ENCODE assay signal across 20 cellular contexts in the genomic region with DNA sequence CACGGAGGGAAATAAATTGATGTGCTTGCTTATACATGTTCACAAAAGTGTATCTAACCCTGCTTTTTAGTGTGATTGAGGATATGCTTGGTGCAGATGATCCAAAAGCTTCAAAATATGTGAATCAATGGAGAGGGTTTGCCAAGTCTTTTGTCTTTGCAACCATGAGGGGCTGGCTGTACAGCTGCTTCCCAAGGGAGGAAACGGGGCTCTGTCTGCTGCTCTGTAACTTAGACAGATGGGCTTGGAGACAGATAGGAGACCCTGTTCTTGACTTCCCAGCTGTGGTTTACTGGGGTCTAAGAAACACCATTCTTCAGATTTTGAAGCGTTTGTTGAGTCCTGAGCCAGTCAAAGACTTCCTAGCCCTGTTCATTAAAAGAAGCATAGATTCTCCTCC.
A peak's percentile ranks its signal among the peaks of the same experiment; 100 is the strongest.
DNase-seq lines count a peak whose midpoint lies in the region; ATAC-seq and TF ChIP-seq lines count a peak whose summit lies in the region.
"Had no signal": no experiment of that assay in that cellular context is flagged by ENCODE, and none has a peak within 500 bp of the region (broad histone marks: within the 10 kb centered on the region; RNA-seq: fewer than 3 reads in every experiment).

No MANE protein-coding gene starts in this region.

- no peak overlapping the region for H3K4me3 Mint-ChIP-seq in GM23338
- H3K4me3 Mint-ChIP-seq in naive thymus-derived CD4-positive, alpha-beta T cell, result no peak overlapping the region
- H3K4me3 Mint-ChIP-seq: CD4-positive, alpha-beta memory T cell had no signal

- H3K9me3 Mint-ChIP-seq in GM23338, result no peaks in the 10 kb centered on the region; the same call in 1 of the 3 replicates
- peaks cover 0 to 3% (median 0%) of the 10 kb centered on the region in 11 donors for H3K9me3 Mint-ChIP-seq in naive thymus-derived CD4-positive, alpha-beta T cell
- H3K9me3 Mint-ChIP-seq: CD4-positive, alpha-beta memory T cell had no signal

- no peaks in the 10 kb centered on the region for H3K27me3 ChIP-seq in AG04450 (ENCODE audit: control insufficient read depth, insufficient read depth, low read length)
- no peaks in the 10 kb centered on the region for H3K27me3 ChIP-seq in GM23338 (ENCODE audit: insufficient read depth)
- H3K27me3 ChIP-seq in fibroblast of lung (ENCODE audit: control insufficient read depth, insufficient read depth, low read length), result no peaks in the 10 kb centered on the region
- H3K27me3 ChIP-seq in stomach, result no peaks in the 10 kb centered on the region
- H3K27me3 ChIP-seq in naive thymus-derived CD4-positive, alpha-beta T cell (ENCODE audit: control insufficient read depth in 2 of 2, insufficient read depth in 2 of 2, low read length in 2 of 2), result no peaks in the 10 kb centered on the region
- H3K27me3 ChIP-seq: BE2C, SJCRH30 had no signal

- intact Hi-C loops in stomach (cut with DNase I; ENCODE audit: low total_unique reads), result no loop called here
- intact Hi-C loops in naive thymus-derived CD4-positive, alpha-beta T cell (cut with micrococcal nuclease), result no loop called here

- no peaks in the 10 kb centered on the region for H4K20me1 ChIP-seq in GM23338 (replicated peaks; ENCODE audit: insufficient read depth)
- H4K20me1 ChIP-seq in fibroblast of lung (ENCODE audit: control insufficient read depth, extremely low read depth, insufficient read depth, low read length), result no peaks in the 10 kb centered on the region

- peaks cover 9% of the 10 kb centered on the region; the same call in 1 of the 2 replicates for H3K9me2 ChIP-seq in GM23338 (ENCODE audit: insufficient read depth)

- WGBS in stomach, 5 donors, result 72 to 87% (median 75%) methylated on average over 3 of the region's 3 CpGs

- TF ChIP-seq EP300 in stomach (IDR thresholded peaks at IDR 0.05), result no peak

- H3K27ac ChIP-seq in AG04450 (ENCODE audit: low read depth, low read length), result peak overlapping the region; percentile 60
- H3K27ac ChIP-seq in GM23338 (ENCODE audit: low read depth), result no peak overlapping the region
- H3K27ac ChIP-seq in fibroblast of lung (ENCODE audit: insufficient read depth, low read length), result peak overlapping the region; percentile 43
- no peak overlapping the region for H3K27ac ChIP-seq in stomach
- H3K27ac ChIP-seq in naive thymus-derived CD4-positive, alpha-beta T cell (ENCODE audit: low read depth, low read length), result no peak overlapping the region
- H3K27ac ChIP-seq: KMS-11, RWPE1, SJCRH30 had no signal

- no peaks in the 10 kb centered on the region for H3K36me3 ChIP-seq in GM23338 (ENCODE audit: insufficient read depth)
- H3K36me3 ChIP-seq in fibroblast of lung (ENCODE audit: control insufficient read depth, insufficient read depth, low read length), result no peaks in the 10 kb centered on the region
- peaks cover 0 to 21% (median 8%) of the 10 kb centered on the region in 4 donors for H3K36me3 ChIP-seq in stomach
- no peaks in the 10 kb centered on the region for H3K36me3 ChIP-seq in naive thymus-derived CD4-positive, alpha-beta T cell (ENCODE audit: control insufficient read depth in 2 of 3, insufficient read depth in 3 of 3, low read length in 3 of 3)
- H3K36me3 ChIP-seq: BE2C, SJCRH30 had no signal

- H3K36me3 Mint-ChIP-seq in GM23338 (ENCODE audit: low read depth), result no peaks in the 10 kb centered on the region
- no peaks in the 10 kb centered on the region for H3K36me3 Mint-ChIP-seq in naive thymus-derived CD4-positive, alpha-beta T cell
- H3K36me3 Mint-ChIP-seq: CD4-positive, alpha-beta memory T cell had no signal

- H3K9me3 ChIP-seq in AG04450 (ENCODE audit: control insufficient read depth, insufficient read depth, low read length) (no peaks in the 10 kb centered on the region), fibroblast of lung (ENCODE audit: control insufficient read depth, insufficient read depth, low read depth, low read length) (no peaks in the 10 kb centered on the region), stomach (no peaks in the 10 kb centered on the region)
- no peaks in the 10 kb centered on the region for H3K9me3 ChIP-seq in naive thymus-derived CD4-positive, alpha-beta T cell (ENCODE audit: control insufficient read depth in 2 of 3, low read length in 3 of 3)
- H3K9me3 ChIP-seq: BE2C, SJCRH30 had no signal

- H3K79me2 ChIP-seq in GM23338 (replicated peaks; ENCODE audit: insufficient read depth) (no peaks in the 10 kb centered on the region), fibroblast of lung (ENCODE audit: control insufficient read depth, insufficient read depth, low read length) (no peaks in the 10 kb centered on the region)

- ATAC-seq in GM23338, result no peak
- no peak for ATAC-seq in esophagus mucosa
- no peak for ATAC-seq in naive thymus-derived CD4-positive, alpha-beta T cell

- POLR2A ChIA-PET in AG04450 (lab: Yijun Ruan, JAX), result no interaction called here
- POLR2A ChIA-PET in naive thymus-derived CD4-positive, alpha-beta T cell (lab: Charles Lee), result no interaction called here

- no peak overlapping the region; the same call in 1 of the 2 replicates for H3K4me2 ChIP-seq in GM23338
- H3K4me2 ChIP-seq in fibroblast of lung (ENCODE audit: extremely low read depth, insufficient read depth, low read length), result no peak overlapping the region
- H3K4me2 ChIP-seq: KMS-11 had no signal

- peaks cover 18% of the 10 kb centered on the region for H3K4me1 ChIP-seq in GM23338 (ENCODE audit: insufficient read depth)
- peaks cover 32% of the 10 kb centered on the region for H3K4me1 ChIP-seq in fibroblast of lung (ENCODE audit: control insufficient read depth, extremely low read depth, insufficient read depth, low read length)
- H3K4me1 ChIP-seq in stomach, result peaks cover 0 to 13% (median 5%) of the 10 kb centered on the region in 4 donors
- H3K4me1 ChIP-seq in naive thymus-derived CD4-positive, alpha-beta T cell (ENCODE audit: control insufficient read depth in 2 of 2, insufficient read depth in 2 of 2, low read length in 2 of 2), result no peaks in the 10 kb centered on the region
- H3K4me1 ChIP-seq: SJCRH30 had no signal

- H3K27ac Mint-ChIP-seq in GM23338, result peak overlapping the region; percentile 15; the same call in 1 of the 2 replicates
- H3K27ac Mint-ChIP-seq in naive thymus-derived CD4-positive, alpha-beta T cell, result no peak overlapping the region
- H3K27ac Mint-ChIP-seq: CD4-positive, alpha-beta memory T cell had no signal

- H2AFZ ChIP-seq in GM23338, result peak overlapping the region; percentile 12
- H2AFZ ChIP-seq in fibroblast of lung (ENCODE audit: low read length), result no peak overlapping the region

- H3K4me3 ChIP-seq in AG04450 (ENCODE audit: low read depth, low read length) (no peak overlapping the region), GM23338 (no peak overlapping the region), fibroblast of lung (replicated peaks in 1 of 4; ENCODE audit: control extremely low read depth in 1 of 4, insufficient read depth in 1 of 4, low read depth in 3 of 4, low read length in 4 of 4) (no peak overlapping the region), stomach (no peak overlapping the region)
- H3K4me3 ChIP-seq in naive thymus-derived CD4-positive, alpha-beta T cell (ENCODE audit: low read length), result no peak overlapping the region
- H3K4me3 ChIP-seq: SJCRH30 had no signal

- H3F3A ChIP-seq in GM23338 (replicated peaks; ENCODE audit: low read depth), result no peaks in the 10 kb centered on the region

- H3K9ac ChIP-seq in fibroblast of lung (ENCODE audit: insufficient read depth, low read length), result no peak overlapping the region
- H3K9ac ChIP-seq: KMS-11 had no signal

- CTCF ChIA-PET in AG04450 (lab: Charles Lee), result interaction anchor here (1.0 to 2.9 kb wide), 6 partner anchors 12 to 636 kb away, joined by 3 to 25 read pairs (median 4); no protein-coding TSS in a partner anchor
- CTCF ChIA-PET in naive thymus-derived CD4-positive, alpha-beta T cell (lab: Charles Lee), result no interaction called here

- H3K27me3 Mint-ChIP-seq in GM23338 (ENCODE audit: insufficient read depth, low read depth, poor library complexity), result peaks cover 3% of the 10 kb centered on the region
- peaks cover 12 to 27% (median 20%) of the 10 kb centered on the region in 5 donors for H3K27me3 Mint-ChIP-seq in naive thymus-derived CD4-positive, alpha-beta T cell

- H3K4me1 Mint-ChIP-seq in GM23338, result peaks cover 26% of the 10 kb centered on the region; the same call in 2 of the 3 replicates
- no peaks in the 10 kb centered on the region for H3K4me1 Mint-ChIP-seq in naive thymus-derived CD4-positive, alpha-beta T cell
- H3K4me1 Mint-ChIP-seq: CD4-positive, alpha-beta memory T cell had no signal

- no peak for DNase-seq in AG04450 (ENCODE audit: low read depth, low spot score)
- DNase-seq in GM23338 (ENCODE audit: low spot score), result no peak
- DNase-seq in NCI-H446 treated with DMSO at 0.1 percent for 48 hours (lab: John Stamatoyannopoulos, UW), result peak; percentile 77
- no peak for DNase-seq in fibroblast of lung (ENCODE audit: low read depth in 2 of 2)
- no peak for DNase-seq in superior temporal gyrus (ENCODE audit: extremely low spot score)
- no peak for DNase-seq in stomach
- no peak for DNase-seq in naive thymus-derived CD4-positive, alpha-beta T cell
- DNase-seq: BE2C; CD4-positive, alpha-beta memory T cell; DMS79; MV-4-11; NCI-H1436; NCI-H2081; NCI-H2227 treated with DMSO at 0.1 percent for 48 hours; NCI-H526; SJCRH30; T1000 had no signal

- TF ChIP-seq CTCF in AG04450 (IDR thresholded peaks at IDR 0.05; ENCODE audit: low read depth, low read length), result no peak
- no peak for TF ChIP-seq CTCF in GM23338 (conservative IDR thresholded peaks at IDR 0.05; ENCODE audit: low read depth in 2 of 2)
- no peak for TF ChIP-seq CTCF in fibroblast of lung (conservative IDR thresholded peaks at IDR 0.05 in 1 of 2, IDR thresholded peaks at IDR 0.05 in 1 of 2; ENCODE audit: low read depth in 1 of 2, low read length in 2 of 2)
- no peak for TF ChIP-seq CTCF in stomach (IDR thresholded peaks at IDR 0.05)

- TF ChIP-seq POLR2A in stomach (IDR thresholded peaks at IDR 0.05), result no peak

TF ChIP-seq in GM23338, 12 proteins besides CTCF, POLR2A, EP300 and RAD21 (continues in another document):
- TF ChIP-seq EZH2 (IDR thresholded peaks at IDR 0.05; ENCODE audit: low read depth, unreplicated experiment) (no peak), STAT1 (IDR thresholded peaks at IDR 0.05; ENCODE audit: unreplicated experiment) (no peak)

Comparison
In these comparisons a context has a peak if more than half of its experiments do, and no peak if none do; other contexts are left out.
1. H3K27ac ChIP-seq: peak in AG04450 (single experiment) and fibroblast of lung (single experiment); none in GM23338 (single experiment), stomach (0 of 5) and naive thymus-derived CD4-positive, alpha-beta T cell (single experiment).